8 cellular contexts compared by ENCODE assay signal in the genomic region with DNA sequence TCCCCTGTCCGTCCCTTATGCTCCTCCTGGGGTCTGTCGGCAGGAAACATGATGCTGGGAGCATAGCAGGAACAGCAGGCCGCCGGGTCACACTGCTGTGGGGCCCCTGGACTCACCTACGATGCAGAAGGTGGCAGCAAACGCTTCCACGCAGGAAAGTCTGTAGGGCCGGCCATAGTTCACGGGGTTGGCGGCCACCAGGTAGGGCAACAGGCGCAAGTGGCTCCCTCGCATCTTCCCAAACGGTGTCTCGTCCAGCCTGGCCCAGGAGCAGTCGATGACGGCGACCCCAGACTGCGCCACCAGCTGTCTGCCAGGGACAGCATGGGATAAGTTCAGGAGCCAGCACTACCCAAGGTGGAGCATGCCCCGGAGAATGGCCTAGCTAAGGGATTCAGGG. TPM values are rescaled to one million over a fixed set of nuclear protein-coding genes. Genes with fewer than 3 reads are reported as not detected.
DNase-seq lines count a peak whose midpoint lies in the region; ATAC-seq, FAIRE-seq and TF ChIP-seq lines count a peak whose summit lies in the region.

No MANE protein-coding gene starts in this region.

- peaks cover 4% of the 10 kb centered on the region for H3K9me1 ChIP-seq in keratinocyte (ENCODE audit: control insufficient read depth, extremely low read depth, insufficient read depth, low read length)

- H3K4me3 Mint-ChIP-seq in T-helper 2 cell treated with Interferon-gamma antibody and Interleukin-4, amounts not matched to agents 5 μg/mL and 100 μg/mL, for 36 hours, result peak overlapping the region; percentile 80
- peak overlapping the region; percentile 82 for H3K4me3 Mint-ChIP-seq in activated T-helper 2 cell treated with anti-CD3 and anti-CD28 coated beads, Interferon-gamma antibody, Interleukin-2, Interleukin-4, amounts not matched to agents 10 μg/mL and 5 μg/mL and 100 μg/mL, durations not matched to agents 14 hours and 24 hours and 36 hours (ENCODE audit: low read depth)

- no peak for ATAC-seq in HG03045 (IDR thresholded peaks at IDR 0.05; ENCODE audit: unreplicated experiment)

- FAIRE-seq in keratinocyte (lab: Jason Lieb, UNC), result no peak

- H3K27ac Mint-ChIP-seq in T-helper 2 cell treated with Interferon-gamma antibody and Interleukin-4, amounts not matched to agents 5 μg/mL and 100 μg/mL, for 36 hours, result peak overlapping the region; percentile 75
- H3K27ac Mint-ChIP-seq in activated T-helper 2 cell treated with anti-CD3 and anti-CD28 coated beads, Interferon-gamma antibody, Interleukin-2, Interleukin-4, amounts not matched to agents 10 μg/mL and 5 μg/mL and 100 μg/mL, durations not matched to agents 14 hours and 24 hours and 36 hours, result peak overlapping the region; percentile 28

- H3K79me2 ChIP-seq in keratinocyte (ENCODE audit: control insufficient read depth, insufficient read depth, low read length), result peaks cover 52% of the 10 kb centered on the region

- no peaks in the 10 kb centered on the region for H3K9me3 Mint-ChIP-seq in T-helper 2 cell treated with Interferon-gamma antibody and Interleukin-4, amounts not matched to agents 5 μg/mL and 100 μg/mL, for 36 hours
- H3K9me3 Mint-ChIP-seq in activated T-helper 2 cell treated with anti-CD3 and anti-CD28 coated beads, Interferon-gamma antibody, Interleukin-2, Interleukin-4, amounts not matched to agents 10 μg/mL and 5 μg/mL and 100 μg/mL, durations not matched to agents 14 hours and 24 hours and 36 hours, result no peaks in the 10 kb centered on the region

- no peak overlapping the region for H2AFZ ChIP-seq in keratinocyte (ENCODE audit: control insufficient read depth, low read length)

- H3K9me3 ChIP-seq in keratinocyte (ENCODE audit: control insufficient read depth, low read depth, low read length), result no peaks in the 10 kb centered on the region
- H3K9me3 ChIP-seq in stomach smooth muscle (ENCODE audit: control insufficient read depth in 2 of 2, low read length in 2 of 2), result no peaks in the 10 kb centered on the region

- H3K27me3 Mint-ChIP-seq in T-helper 2 cell treated with Interferon-gamma antibody and Interleukin-4, amounts not matched to agents 5 μg/mL and 100 μg/mL, for 36 hours (ENCODE audit: low read depth), result no peaks in the 10 kb centered on the region
- no peaks in the 10 kb centered on the region for H3K27me3 Mint-ChIP-seq in activated T-helper 2 cell treated with anti-CD3 and anti-CD28 coated beads, Interferon-gamma antibody, Interleukin-2, Interleukin-4, amounts not matched to agents 10 μg/mL and 5 μg/mL and 100 μg/mL, durations not matched to agents 14 hours and 24 hours and 36 hours (ENCODE audit: low read depth)

- peak overlapping the region; percentile 64 to 97 (median 90) for H3K4me3 ChIP-seq in keratinocyte (ENCODE audit: control insufficient read depth in 2 of 3, extremely low read depth in 1 of 3, insufficient read depth in 2 of 3, low read depth in 1 of 3, low read length in 3 of 3)
- peak overlapping the region; percentile 91 to 94 for H3K4me3 ChIP-seq in stomach smooth muscle (ENCODE audit: low read length in 2 of 2)

- no peaks in the 10 kb centered on the region for H3K36me3 Mint-ChIP-seq in T-helper 2 cell treated with Interferon-gamma antibody and Interleukin-4, amounts not matched to agents 5 μg/mL and 100 μg/mL, for 36 hours (ENCODE audit: low read depth)
- peaks cover 5% of the 10 kb centered on the region for H3K36me3 Mint-ChIP-seq in activated T-helper 2 cell treated with anti-CD3 and anti-CD28 coated beads, Interferon-gamma antibody, Interleukin-2, Interleukin-4, amounts not matched to agents 10 μg/mL and 5 μg/mL and 100 μg/mL, durations not matched to agents 14 hours and 24 hours and 36 hours (ENCODE audit: low read depth)

- no peaks in the 10 kb centered on the region for H3K27me3 ChIP-seq in keratinocyte (ENCODE audit: control insufficient read depth, extremely low read depth, insufficient read depth, low read length)
- no peaks in the 10 kb centered on the region for H3K27me3 ChIP-seq in stomach smooth muscle (ENCODE audit: control insufficient read depth in 1 of 2, insufficient read depth in 2 of 2, low read length in 2 of 2)

- H3K4me1 Mint-ChIP-seq in T-helper 2 cell treated with Interferon-gamma antibody and Interleukin-4, amounts not matched to agents 5 μg/mL and 100 μg/mL, for 36 hours (ENCODE audit: low read depth), result peaks cover 23% of the 10 kb centered on the region
- H3K4me1 Mint-ChIP-seq in activated T-helper 2 cell treated with anti-CD3 and anti-CD28 coated beads, Interferon-gamma antibody, Interleukin-2, Interleukin-4, amounts not matched to agents 10 μg/mL and 5 μg/mL and 100 μg/mL, durations not matched to agents 14 hours and 24 hours and 36 hours (ENCODE audit: low read depth), result peaks cover 14% of the 10 kb centered on the region

- peak overlapping the region; percentile 74 for H3K4me2 ChIP-seq in keratinocyte (ENCODE audit: control insufficient read depth, extremely low read depth, insufficient read depth, low read depth, low read length)

- peak overlapping the region; percentile 81 for H3K9ac ChIP-seq in keratinocyte (ENCODE audit: control insufficient read depth, extremely low read depth, insufficient read depth, low read length)
- peak overlapping the region; percentile 68 to 71 for H3K9ac ChIP-seq in stomach smooth muscle (ENCODE audit: low read length in 2 of 2)

- peaks cover 2% of the 10 kb centered on the region for H4K20me1 ChIP-seq in keratinocyte (ENCODE audit: control insufficient read depth, extremely low read depth, insufficient read depth, low read length)

- intact Hi-C loops in activated T-helper 2 cell treated with anti-CD3 and anti-CD28 coated beads, Interferon-gamma antibody, Interleukin-2, Interleukin-4, amounts not matched to agents 10 μg/mL and 5 μg/mL and 100 μg/mL, durations not matched to agents 14 hours and 24 hours and 36 hours (cut with micrococcal nuclease), result loop anchor here (1.0 to 5.0 kb wide), 2 partner anchors 7 to 262 kb away; a partner anchor contains a TSS

- TF ChIP-seq CTCF in keratinocyte (optimal IDR thresholded peaks at IDR 0.05 in 1 of 3, IDR thresholded peaks at IDR 0.05 in 1 of 3, conservative IDR thresholded peaks at IDR 0.05 in 1 of 3; ENCODE audit: extremely low read depth in 1 of 3, insufficient read depth in 2 of 3, low read length in 3 of 3), result no peak

- peaks cover 12 to 15% of the 10 kb centered on the region in 2 experiments for H3K36me3 ChIP-seq in keratinocyte (ENCODE audit: control insufficient read depth in 2 of 2, extremely low read depth in 1 of 2, insufficient read depth in 2 of 2, low read length in 2 of 2)
- H3K36me3 ChIP-seq in stomach smooth muscle (ENCODE audit: control insufficient read depth in 2 of 2, insufficient read depth in 2 of 2, low read length in 2 of 2), result peaks cover 3 to 10% of the 10 kb centered on the region in 2 donors

- dilution Hi-C loops in keratinocyte (cut with MboI; ENCODE audit: extremely low pct_ligation_motif_present, low sequenced_read_pairs), result no loop called here

- peak overlapping the region; percentile 56 for H3K27ac ChIP-seq in keratinocyte (ENCODE audit: control insufficient read depth, insufficient read depth, low read length)
- no peak overlapping the region for H3K27ac ChIP-seq in stomach smooth muscle (ENCODE audit: low read length)

- DNase-seq in T-helper 2 cell treated with Interferon-gamma antibody and Interleukin-4, amounts not matched to agents 5 μg/mL and 100 μg/mL, for 36 hours (ENCODE audit: low spot score), result no peak
- DNase-seq in T-helper 2 cell, result no peak
- no peak for DNase-seq in activated T-helper 2 cell treated with anti-CD3 and anti-CD28 coated beads, Interferon-gamma antibody, Interleukin-2, Interleukin-4, amounts not matched to agents 10 μg/mL and 5 μg/mL and 100 μg/mL, durations not matched to agents 14 hours and 24 hours and 36 hours (ENCODE audit: low spot score)
- DNase-seq in keratinocyte (ENCODE audit: low read depth, low spot score), result no peak
- no peak for DNase-seq in stimulated activated CD4-positive, alpha-beta T cell treated with anti-CD3 and anti-CD28 coated beads, Interleukin-4, amount 100 ng/mL, for 1 hour
- no peak for DNase-seq in germinal center (ENCODE audit: low spot score)

- H3K4me1 ChIP-seq in keratinocyte (ENCODE audit: control insufficient read depth, extremely low read depth, insufficient read depth, low read length) (peaks cover 30% of the 10 kb centered on the region), stomach smooth muscle (ENCODE audit: control insufficient read depth, insufficient read depth, low read length) (peaks cover 32% of the 10 kb centered on the region)

RNA-seq across cellular contexts. Expression of a gene that starts 1.0 kb away (rescaled TPM):
- total RNA-seq in activated T-helper 2 cell treated with anti-CD3 and anti-CD28 coated beads, Interferon-gamma antibody, Interleukin-2, Interleukin-4, amounts not matched to agents 10 μg/mL and 5 μg/mL and 100 μg/mL, durations not matched to agents 14 hours and 24 hours and 36 hours, result 64.1 and 72.9 TPM in 2 replicates
- polyA plus RNA-seq in keratinocyte, result 33.0 to 49.0 TPM (median 40.8 TPM) in 3 replicates
- 15.8 TPM for polyA plus RNA-seq in keratinocyte (2011; ENCODE audit: low read depth)
- 22.6 and 56.4 TPM in 2 replicates for polyA plus RNA-seq in keratinocyte (2011; cell fraction: cytosol; rRNA removed)
- 22.1 and 23.5 TPM in 2 replicates for polyA plus RNA-seq in keratinocyte (2011; cell fraction: nucleus; rRNA removed)
- polyA plus RNA-seq in keratinocyte (2012; ENCODE audit: low replicate concordance), result 30.6 and 71.3 TPM in 2 replicates
- polyA minus RNA-seq in keratinocyte, result 10.2 to 33.4 TPM (median 17.3 TPM) in 3 replicates
- 87.1 TPM for polyA minus RNA-seq in keratinocyte (2011; cell fraction: cytosol; rRNA and poly(A)+ RNA removed)
- 11.6 and 12.7 TPM in 2 replicates for polyA minus RNA-seq in keratinocyte (2011; cell fraction: nucleus; rRNA and poly(A)+ RNA removed)

RNA-seq across cellular contexts. Expression of a gene that starts 1.0 kb away (rescaled TPM):
- 21.3 and 24.1 TPM in 2 replicates for total RNA-seq in activated T-helper 2 cell treated with anti-CD3 and anti-CD28 coated beads, Interferon-gamma antibody, Interleukin-2, Interleukin-4, amounts not matched to agents 10 μg/mL and 5 μg/mL and 100 μg/mL, durations not matched to agents 14 hours and 24 hours and 36 hours
- 30.9 to 68.7 TPM (median 30.9 TPM) in 3 replicates for polyA plus RNA-seq in keratinocyte
- polyA plus RNA-seq in keratinocyte (2011; ENCODE audit: low read depth), result 36.8 TPM
- 24.4 and 54.9 TPM in 2 replicates for polyA plus RNA-seq in keratinocyte (2011; cell fraction: cytosol; rRNA removed)
- polyA plus RNA-seq in keratinocyte (2011; cell fraction: nucleus; rRNA removed), result 76.6 and 95.0 TPM in 2 replicates
- polyA plus RNA-seq in keratinocyte (2012; ENCODE audit: low replicate concordance), result 19.5 and 33.9 TPM in 2 replicates
- 12.4 to 24.9 TPM (median 16.7 TPM) in 3 replicates for polyA minus RNA-seq in keratinocyte
- 38.9 TPM for polyA minus RNA-seq in keratinocyte (2011; cell fraction: cytosol; rRNA and poly(A)+ RNA removed)
- polyA minus RNA-seq in keratinocyte (2011; cell fraction: nucleus; rRNA and poly(A)+ RNA removed), result 17.1 and 25.8 TPM in 2 replicates

RNA-seq across cellular contexts. Expression of a gene that starts 17.2 kb away (rescaled TPM):
- total RNA-seq in activated T-helper 2 cell treated with anti-CD3 and anti-CD28 coated beads, Interferon-gamma antibody, Interleukin-2, Interleukin-4, amounts not matched to agents 10 μg/mL and 5 μg/mL and 100 μg/mL, durations not matched to agents 14 hours and 24 hours and 36 hours, result 0.21 and 0.32 TPM in 2 replicates
- 0.09 to 0.10 TPM in 2 of 3 replicates, not detected in the other for polyA plus RNA-seq in keratinocyte
- not detected for polyA plus RNA-seq in keratinocyte (2011; ENCODE audit: low read depth)
- 0.04 TPM in 1 of 2 replicates, not detected in the other for polyA plus RNA-seq in keratinocyte (2011; cell fraction: cytosol; rRNA removed)
- 0.06 and 0.36 TPM in 2 replicates for polyA plus RNA-seq in keratinocyte (2011; cell fraction: nucleus; rRNA removed)
- polyA plus RNA-seq in keratinocyte (2012; ENCODE audit: low replicate concordance), result 0.16 and 0.18 TPM in 2 replicates
- not detected in 3 replicates for polyA minus RNA-seq in keratinocyte
- polyA minus RNA-seq in keratinocyte (2011; cell fraction: cytosol; rRNA and poly(A)+ RNA removed), result not detected
- polyA minus RNA-seq in keratinocyte (2011; cell fraction: nucleus; rRNA and poly(A)+ RNA removed), result not detected in 2 replicates

RNA-seq across cellular contexts. Expression of a gene that starts 41.3 kb away (rescaled TPM):
- total RNA-seq in activated T-helper 2 cell treated with anti-CD3 and anti-CD28 coated beads, Interferon-gamma antibody, Interleukin-2, Interleukin-4, amounts not matched to agents 10 μg/mL and 5 μg/mL and 100 μg/mL, durations not matched to agents 14 hours and 24 hours and 36 hours, result 264 and 265 TPM in 2 replicates
- polyA plus RNA-seq in keratinocyte, result 72.8 to 157 TPM (median 139 TPM) in 3 replicates
- 332 TPM for polyA plus RNA-seq in keratinocyte (2011; ENCODE audit: low read depth)
- polyA plus RNA-seq in keratinocyte (2011; cell fraction: cytosol; rRNA removed), result 136 and 183 TPM in 2 replicates
- polyA plus RNA-seq in keratinocyte (2011; cell fraction: nucleus; rRNA removed), result 107 and 113 TPM in 2 replicates
- 109 and 116 TPM in 2 replicates for polyA plus RNA-seq in keratinocyte (2012; ENCODE audit: low replicate concordance)
- 37.7 to 67.5 TPM (median 54.1 TPM) in 3 replicates for polyA minus RNA-seq in keratinocyte
- 50.6 TPM for polyA minus RNA-seq in keratinocyte (2011; cell fraction: cytosol; rRNA and poly(A)+ RNA removed)
- 25.5 and 46.0 TPM in 2 replicates for polyA minus RNA-seq in keratinocyte (2011; cell fraction: nucleus; rRNA and poly(A)+ RNA removed)
